ENCODE assay signal across 8 cellular contexts in the genomic region with DNA sequence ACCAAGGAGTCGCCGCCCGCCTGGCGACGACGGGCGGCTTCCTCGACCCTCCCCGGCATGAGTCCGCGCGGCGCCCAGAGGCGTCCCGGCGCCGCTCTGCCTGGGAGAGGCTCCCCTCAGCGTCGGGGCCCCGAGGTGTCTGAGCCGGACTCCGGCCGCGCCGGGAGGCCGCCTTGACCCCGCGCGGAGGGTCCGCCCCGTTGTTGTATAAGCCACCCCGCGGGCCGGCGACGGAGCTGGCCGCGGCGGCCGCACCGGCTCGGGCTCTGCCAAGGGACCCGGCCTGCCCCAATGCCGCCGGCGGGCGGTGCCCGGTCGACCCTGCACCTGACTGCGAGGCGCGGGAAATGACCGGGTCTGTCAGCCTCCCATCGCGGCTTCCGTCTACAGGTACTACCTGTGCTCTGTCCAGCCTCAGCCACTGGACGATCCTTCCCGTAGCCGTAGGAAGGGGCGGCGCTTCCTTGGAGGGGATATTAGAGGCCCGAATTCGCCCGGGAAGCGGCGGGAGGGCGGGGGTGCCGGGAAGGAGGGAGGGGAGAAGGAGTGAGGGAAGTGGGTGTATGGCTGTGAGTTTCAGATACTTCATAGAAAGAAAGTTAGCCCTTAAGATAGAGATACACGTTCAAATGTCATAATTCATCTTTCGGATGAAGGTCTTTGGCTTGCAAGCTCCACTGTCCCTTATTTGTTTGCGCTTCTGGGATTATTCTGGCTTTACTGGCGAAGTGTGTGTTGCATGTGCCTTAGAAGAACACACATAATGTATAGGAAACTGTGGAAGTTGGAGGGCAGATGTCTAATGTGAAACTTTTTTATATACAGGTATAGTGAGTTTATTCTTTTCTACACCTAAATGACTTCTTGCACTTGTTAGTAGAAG. TPM values are rescaled to one million over a fixed set of nuclear protein-coding genes. Genes with fewer than 3 reads are reported as not detected.
DNase-seq lines count a peak whose midpoint lies in the region; ATAC-seq and TF ChIP-seq lines count a peak whose summit lies in the region.

No MANE protein-coding gene starts in this region.

- H3K36me3 Mint-ChIP-seq in Caco-2 (ENCODE audit: insufficient read depth, unreplicated experiment): peaks cover 8% of the 10 kb centered on the region

- H3K36me3 ChIP-seq in Caco-2 (ENCODE audit: control insufficient read depth, insufficient read depth, low read length): no peaks in the 10 kb centered on the region
- no peaks in the 10 kb centered on the region for H3K36me3 ChIP-seq in HUES6 (ENCODE audit: control insufficient read depth, insufficient read depth, low read length)

- no peaks in the 10 kb centered on the region for H3K27me3 Mint-ChIP-seq in Caco-2 (ENCODE audit: insufficient read depth, unreplicated experiment)

- H3K27ac Mint-ChIP-seq in Caco-2 (ENCODE audit: unreplicated experiment): peak overlapping the region; percentile 90

- no peaks in the 10 kb centered on the region for H3K9me3 Mint-ChIP-seq in Caco-2 (ENCODE audit: unreplicated experiment)

- peak overlapping the region; percentile 52 for H3K9ac ChIP-seq in HUES6 (ENCODE audit: low read length)

- H3K9me3 ChIP-seq in Caco-2 (no peaks in the 10 kb centered on the region), HUES6 (ENCODE audit: control insufficient read depth, insufficient read depth, low read depth, low read length) (no peaks in the 10 kb centered on the region)

- H3K4me3 Mint-ChIP-seq in Caco-2 (ENCODE audit: unreplicated experiment): peak overlapping the region; percentile 97

- H3K27me3 ChIP-seq in Caco-2 (replicated peaks; ENCODE audit: control insufficient read depth, insufficient read depth, low read length) (no peaks in the 10 kb centered on the region), HUES6 (ENCODE audit: control insufficient read depth, insufficient read depth, low read length) (peaks cover 9% of the 10 kb centered on the region; the same call in 1 of the 2 replicates)

- H3K4me3 ChIP-seq in Caco-2 (ENCODE audit: low read depth, low read length): peak overlapping the region; percentile 74
- H3K4me3 ChIP-seq in HUES6 (ENCODE audit: low read depth, low read length): peak overlapping the region; percentile 67
- H3K4me3 ChIP-seq in astrocyte of the spinal cord (ENCODE audit: low read depth, low read length): peak overlapping the region; percentile 67
- H3K4me3 ChIP-seq in iPS-11a (ENCODE audit: low read depth, low read length): peak overlapping the region; percentile 67
- H3K4me3 ChIP-seq in skeletal muscle cell (ENCODE audit: low read depth, low read length): peak overlapping the region; percentile 81

- no TSS peak for BruUV-seq in Caco-2 (replicated peaks; lab: Mats Ljungman, UMichigan)

- DNase-seq in Caco-2 (peak; percentile 82 to 88), T follicular helper cell (ENCODE audit: low read depth) (peak; percentile 8), astrocyte of the spinal cord (ENCODE audit: low read depth, low spot score) (peak; percentile 29), skeletal muscle cell (ENCODE audit: low read depth) (no peak), MV-4-11 (lab: John Stamatoyannopoulos, UW) (no peak)

- intact Hi-C loops in Caco-2 (cut with micrococcal nuclease; ENCODE audit: unreplicated experiment): loop anchor here (1.0 to 5.0 kb wide), 3 partner anchors 46 to 147 kb away; no protein-coding TSS in a partner anchor

- peak overlapping the region; percentile 19; the same call in 1 of the 2 replicates for H3K27ac ChIP-seq in HUES6 (ENCODE audit: low read depth, low read length)

- H3K4me1 ChIP-seq in Caco-2: peaks cover 25% of the 10 kb centered on the region
- peaks cover 45% of the 10 kb centered on the region for H3K4me1 ChIP-seq in HUES6 (ENCODE audit: control insufficient read depth, insufficient read depth, low read length)

- H3K4me1 Mint-ChIP-seq in Caco-2 (ENCODE audit: low read depth, unreplicated experiment): peaks cover 16% of the 10 kb centered on the region

- TF ChIP-seq CTCF in Caco-2 (IDR thresholded peaks at IDR 0.05; ENCODE audit: insufficient read depth in 1 of 2, low read depth in 1 of 2, low read length in 1 of 2, severe bottlenecking in 1 of 2, unreplicated experiment in 1 of 2) (no peak), astrocyte of the spinal cord (IDR thresholded peaks at IDR 0.05; ENCODE audit: low read depth, low read length) (no peak)

- POLR2A ChIA-PET in Caco-2 (lab: Charles Lee): interaction anchor here (1.8 kb wide), 1 partner anchor 69 kb away, joined by 16 read pairs; the partner anchor contains the start of gene ANO10

- ATAC-seq in GM21390 (IDR thresholded peaks at IDR 0.05; ENCODE audit: unreplicated experiment): peak; percentile 41

- in situ Hi-C loops in astrocyte of the spinal cord (cut with HindIII; ENCODE audit: low sequenced_read_pairs): no loop called here

- CTCF ChIA-PET in Caco-2 (lab: Charles Lee): interaction anchor here (0.6 kb wide), 1 partner anchor 35 kb away, joined by 3 read pairs; no protein-coding TSS in a partner anchor

RNA-seq across cellular contexts. Expression of gene ABHD5, which starts 0.6 kb away (rescaled TPM):
- 12.3 and 12.4 TPM in 2 replicates for total RNA-seq in Caco-2 (2022)

Comparison
In these comparisons a context has a peak if more than half of its experiments do, and no peak if none do; other contexts are left out.
1. DNase-seq: peak in Caco-2 (2 of 2), T follicular helper cell (single experiment) and astrocyte of the spinal cord (single experiment); none in skeletal muscle cell (single experiment) and MV-4-11 (single experiment).
2. Peak in every context shown above with its lines, with median percentiles within 50 percentile points of each other: H3K4me3 ChIP-seq.